Comparison of ENCODE assay signal across 8 cellular contexts in the genomic region with DNA sequence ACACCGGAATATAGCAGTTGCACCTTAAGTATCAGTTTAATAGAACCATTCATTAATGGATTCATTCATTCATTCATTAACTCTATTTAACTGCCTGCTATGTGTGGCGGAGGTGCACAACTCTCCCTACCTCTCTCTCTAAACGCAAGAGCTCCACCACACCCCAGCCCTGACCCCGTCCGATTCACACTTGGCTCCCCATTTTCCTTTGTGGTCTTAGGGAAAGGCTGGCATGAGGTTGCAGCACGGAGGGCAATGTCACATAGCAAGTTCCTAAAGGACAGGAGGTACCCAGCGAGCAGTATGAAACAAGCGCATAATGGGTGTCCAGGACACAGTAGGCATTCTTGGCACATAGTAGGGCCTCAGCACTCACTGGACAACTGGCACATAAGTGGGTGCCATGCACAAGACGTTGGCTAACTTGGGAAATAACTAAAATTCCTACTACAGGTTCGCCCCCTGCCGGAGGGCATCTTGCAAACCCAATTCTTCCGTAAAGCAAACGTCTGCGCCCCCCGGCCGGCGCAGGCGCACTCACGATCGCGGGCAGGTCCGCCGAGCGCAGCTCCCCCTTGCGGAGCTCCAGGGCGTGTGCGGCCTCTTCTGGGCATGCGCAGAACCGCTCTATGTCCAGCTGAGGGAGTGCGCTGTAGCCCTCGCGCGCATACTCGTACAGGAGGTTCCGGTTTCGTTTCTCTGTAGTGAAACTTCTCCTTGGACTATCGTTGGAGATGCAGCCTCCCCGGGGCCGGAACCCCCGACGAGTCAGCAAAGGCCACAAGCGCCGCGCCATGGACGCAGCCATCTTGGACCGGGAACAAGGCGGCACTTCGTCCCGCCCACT. TPM values are rescaled to one million over a fixed set of nuclear protein-coding genes. Genes with fewer than 3 reads are reported as not detected.
DNase-seq lines count a peak whose midpoint lies in the region; ATAC-seq and TF ChIP-seq lines count a peak whose summit lies in the region.

TSS of gene SARS2 (minus strand) at position 835 of the 847 bp plus-strand sequence. CDS start at position 808, 27 bp downstream.

- ATAC-seq in GM21717 (IDR thresholded peaks at IDR 0.05; ENCODE audit: unreplicated experiment), result peak; percentile 54

- peak; percentile 99 for TF ChIP-seq CTCF in epithelial cell of proximal tubule (conservative IDR thresholded peaks at IDR 0.05; ENCODE audit: low read depth, low read length)

- H3K4me3 ChIP-seq in Jurkat, Clone E6-1 (ENCODE audit: low read length), result peak within 1 kb of the TSS; percentile 98
- peak within 1 kb of the TSS; percentile 94 for H3K4me3 ChIP-seq in epithelial cell of proximal tubule (ENCODE audit: low read depth, low read length)

- DNase-seq in DMS153 treated with DMSO at 0.1 percent for 48 hours (lab: John Stamatoyannopoulos, UW; ENCODE audit: unreplicated experiment) (peak; percentile 96), OCI-M2 (lab: John Stamatoyannopoulos, UW; ENCODE audit: unreplicated experiment) (peak; percentile 99), activated T-cell treated with anti-CD3 and anti-CD28 coated beads for 48 hours (ENCODE audit: low read depth) (peak; percentile 90), epithelial cell of proximal tubule (ENCODE audit: low read depth) (peak; percentile 66), mucosa of gallbladder (ENCODE audit: low spot score) (peak; percentile 93)
- DNase-seq in Jurkat, Clone E6-1 (ENCODE audit: low read depth, low spot score), result peak; percentile 91
- peak; percentile 91 for DNase-seq in stimulated activated CD8-positive, alpha-beta memory T cell treated with anti-CD3 and anti-CD28 coated beads, Interleukin-4, amount 100 ng/mL, for 48 hours

RNA-seq across cellular contexts. Expression of gene SARS2, which starts in this region (rescaled TPM):
- polyA plus RNA-seq in Jurkat, Clone E6-1 (2012; ENCODE audit: insufficient read depth, insufficient read length), result 74.2 TPM
- 42.2 and 55.5 TPM in 2 replicates for total RNA-seq in epithelial cell of proximal tubule
- total RNA-seq in mucosa of gallbladder, result 24.9 TPM

Comparison
In these comparisons a context has a peak if more than half of its experiments do, and no peak if none do; other contexts are left out.
1. Peak in every context shown above with its lines: DNase-seq, ATAC-seq and H3K4me3 ChIP-seq.